17 cellular contexts compared by ENCODE assay signal in the genomic region with DNA sequence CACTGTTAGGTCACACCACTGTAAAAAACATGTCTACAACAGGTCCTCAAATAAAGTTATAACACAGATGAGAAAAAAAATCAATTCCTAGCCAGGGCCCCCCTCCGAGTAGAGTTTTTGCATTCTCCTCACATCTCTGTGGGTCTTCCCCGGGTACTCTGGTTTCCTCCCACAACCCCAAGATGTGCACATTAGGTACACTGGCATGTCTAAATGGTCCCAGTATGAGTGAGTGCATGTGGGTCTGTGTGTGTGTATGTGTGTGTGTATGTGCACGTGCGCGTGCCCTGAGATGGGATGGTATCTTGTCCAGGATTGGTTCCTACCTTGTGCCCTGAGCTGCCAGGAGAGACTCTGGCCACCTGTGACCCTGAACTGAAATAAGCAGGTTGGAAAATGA.
"Had no signal": no experiment of that assay in that cellular context is flagged by ENCODE, and none has a peak within 500 bp of the region (broad histone marks: within the 10 kb centered on the region; RNA-seq: fewer than 3 reads in every experiment).

No MANE protein-coding gene starts in this region.

- H3K4me1 ChIP-seq: colonic mucosa had no signal

- H3K9me3 ChIP-seq: colonic mucosa, spleen, thyroid gland, vagina had no signal

- DNase-seq: activated CD4-positive, alpha-beta T cell treated with anti-CD3 and anti-CD28 coated beads, Interleukin-2, amount 50 U/mL, for 1 hour; activated T-cell treated with anti-CD3 and anti-CD28 coated beads, Interleukin-2, amount 50 U/mL, for 1 hour; aorta; brain microvascular endothelial cell; central memory CD4-positive, alpha-beta T cell; colonic mucosa; foreskin keratinocyte; hippocampal formation; left cardiac atrium; mesenchymal stem cell; naive thymus-derived CD8-positive, alpha-beta T cell; nucleus accumbens; spleen; stimulated activated naive CD4-positive, alpha-beta T cell; thyroid gland; WERI-Rb-1 had no signal

- H3K27ac ChIP-seq: brain microvascular endothelial cell, colonic mucosa, foreskin keratinocyte, spleen, thyroid gland, vagina, WERI-Rb-1 had no signal

- H3K36me3 ChIP-seq: colonic mucosa had no signal

- H3K4me3 Mint-ChIP-seq: naive thymus-derived CD8-positive, alpha-beta T cell had no signal

- H3K27me3 ChIP-seq: brain microvascular endothelial cell, colonic mucosa, foreskin keratinocyte, spleen, thyroid gland, vagina had no signal

- ATAC-seq: foreskin keratinocyte; left cardiac atrium; naive thymus-derived CD8-positive, alpha-beta T cell had no signal

- H3K27me3 Mint-ChIP-seq: naive thymus-derived CD8-positive, alpha-beta T cell had no signal

- H3K9me3 Mint-ChIP-seq: naive thymus-derived CD8-positive, alpha-beta T cell had no signal

- H3K4me3 ChIP-seq: colonic mucosa, spleen, thyroid gland, vagina had no signal
